ENCODE assay signal across 16 cellular contexts in genomic region chr14:32405856-32406255, GRCh38.
DNase-seq lines count a peak whose midpoint lies in the region; ATAC-seq and TF ChIP-seq lines count a peak whose summit lies in the region.
"Had no signal": no experiment of that assay in that cellular context is flagged by ENCODE, and none has a peak within 500 bp of the region (broad histone marks: within the 10 kb centered on the region; RNA-seq: fewer than 3 reads in every experiment).

No MANE protein-coding gene starts in this region.

- H3F3A ChIP-seq in PC-3 (ENCODE audit: low read length, unreplicated experiment), result no peaks in the 10 kb centered on the region

- TF ChIP-seq CTCF in heart right ventricle (IDR thresholded peaks at IDR 0.05), result no peak
- peak; percentile 21; the same call in 1 of the 2 replicates for TF ChIP-seq CTCF in PC-3 (conservative IDR thresholded peaks at IDR 0.05; ENCODE audit: low read depth, low read length)
- TF ChIP-seq CTCF in endodermal cell (conservative IDR thresholded peaks at IDR 0.05), result peak; percentile 56

- H3K4me3 Mint-ChIP-seq in endodermal cell, result no peak overlapping the region
- H3K4me3 Mint-ChIP-seq: CD4-positive, alpha-beta T cell had no signal

- H3K9me3 ChIP-seq in heart right ventricle (no peaks in the 10 kb centered on the region), PC-3 (ENCODE audit: low read length) (no peaks in the 10 kb centered on the region), endodermal cell (ENCODE audit: control insufficient read depth, low read length) (no peaks in the 10 kb centered on the region)
- H3K9me3 ChIP-seq: Peyer's patch had no signal

- ATAC-seq in heart right ventricle (no peak), Right ventricle myocardium superior (ENCODE audit: poor library complexity) (no peak), PC-3 (no peak; the same call in 1 of the 2 replicates), GM21360 (IDR thresholded peaks at IDR 0.05; ENCODE audit: unreplicated experiment) (no peak)

- H2AFZ ChIP-seq in PC-3 (ENCODE audit: low read length), result no peak overlapping the region

- H4K20me1 ChIP-seq in PC-3 (ENCODE audit: low read length), result no peaks in the 10 kb centered on the region

- H3K27me3 ChIP-seq in heart right ventricle (no peaks in the 10 kb centered on the region), PC-3 (ENCODE audit: low read length) (no peaks in the 10 kb centered on the region), endodermal cell (ENCODE audit: control insufficient read depth, insufficient read depth, low read length, poor library complexity, severe bottlenecking) (no peaks in the 10 kb centered on the region)
- H3K27me3 ChIP-seq: Peyer's patch had no signal

- CTCF ChIA-PET in PC-3 (lab: Charles Lee), result no interaction called here

- BruUV-seq in PC-3 (replicated peaks; lab: Mats Ljungman, UMichigan), result no TSS peak

- intact Hi-C loops in heart right ventricle (cut with DNase I) (no loop called here), Right ventricle myocardium superior (cut with DNase I) (no loop called here), PC-3 (cut with micrococcal nuclease) (no loop called here)

- H3K27me3 Mint-ChIP-seq in endodermal cell (ENCODE audit: insufficient read depth), result peaks cover 5% of the 10 kb centered on the region

- no peaks in the 10 kb centered on the region for H3K36me3 ChIP-seq in heart right ventricle
- H3K36me3 ChIP-seq in PC-3 (ENCODE audit: low read depth, low read length), result no peaks in the 10 kb centered on the region
- no peaks in the 10 kb centered on the region for H3K36me3 ChIP-seq in endodermal cell (ENCODE audit: control insufficient read depth, insufficient read depth, low read length)
- H3K36me3 ChIP-seq: Peyer's patch had no signal

- H3K9me2 ChIP-seq in PC-3 (replicated peaks; ENCODE audit: low read length), result no peaks in the 10 kb centered on the region

- no peak for DNase-seq in heart right ventricle
- no peak for DNase-seq in Right ventricle myocardium superior
- DNase-seq in PC-3, result no peak
- DNase-seq in endodermal cell, result no peak
- no peak for DNase-seq in hypothalamus (lab: John Stamatoyannopoulos, UW)
- DNase-seq in DMS53 treated with DMSO at 0.1 percent for 48 hours (lab: John Stamatoyannopoulos, UW; ENCODE audit: unreplicated experiment), result no peak
- DNase-seq in stimulated activated CD4-positive, alpha-beta T cell treated with anti-CD3 and anti-CD28 coated beads, Interleukin-2, amount 100 ng/mL, for 24 hours, result no peak
- DNase-seq: CD4-positive, alpha-beta T cell; H7; Karpas-422; NCI-H1105 treated with DMSO at 0.1 percent for 48 hours; NCI-H187 treated with DMSO at 0.1 percent for 48 hours; NCI-H2171 treated with DMSO at 0.1 percent for 48 hours; Peyer's patch; SIG-M5 had no signal

- no peaks in the 10 kb centered on the region for H3K9me3 Mint-ChIP-seq in endodermal cell
- H3K9me3 Mint-ChIP-seq: CD4-positive, alpha-beta T cell had no signal

- H3K79me2 ChIP-seq in PC-3 (ENCODE audit: low read length), result no peaks in the 10 kb centered on the region

- WGBS in heart right ventricle, 2 donors, result 83 to 85% methylated on average over 2 of the region's 2 CpGs
- WGBS in endodermal cell (ENCODE audit: insufficient coverage in 1 of 2, insufficient read length in 1 of 2), 2 experiments, result 83 to 92% methylated on average over 1 to 2 of the region's 2 CpGs

- no peaks in the 10 kb centered on the region for H3K36me3 Mint-ChIP-seq in endodermal cell (ENCODE audit: low read depth)

- no peak overlapping the region for H3K27ac Mint-ChIP-seq in endodermal cell
- H3K27ac Mint-ChIP-seq: CD4-positive, alpha-beta T cell had no signal

- H3K27ac ChIP-seq in heart right ventricle, result peak overlapping the region in 8 of 10 donors; percentile 11 to 67 (median 46)
- H3K27ac ChIP-seq in PC-3 (ENCODE audit: low read length), result no peak overlapping the region
- no peak overlapping the region for H3K27ac ChIP-seq in endodermal cell (ENCODE audit: low read depth, low read length)
- H3K27ac ChIP-seq: Peyer's patch had no signal

- H3K4me3 ChIP-seq in heart right ventricle (no peak overlapping the region), PC-3 (ENCODE audit: low read length) (no peak overlapping the region), endodermal cell (ENCODE audit: low read length) (no peak overlapping the region)
- H3K4me3 ChIP-seq: Peyer's patch had no signal

- no peak overlapping the region for H3K9ac ChIP-seq in PC-3 (ENCODE audit: low read length)
- H3K9ac ChIP-seq in endodermal cell (ENCODE audit: extremely low read depth, low read length, poor library complexity, severe bottlenecking), result no peak overlapping the region

- peaks cover 0 to 35% (median 9%) of the 10 kb centered on the region in 9 donors for H3K4me1 ChIP-seq in heart right ventricle
- peaks cover 14% of the 10 kb centered on the region for H3K4me1 ChIP-seq in PC-3 (ENCODE audit: insufficient read depth, low read length)
- no peaks in the 10 kb centered on the region for H3K4me1 ChIP-seq in endodermal cell (ENCODE audit: control insufficient read depth, insufficient read depth, low read length)
- H3K4me1 ChIP-seq: Peyer's patch had no signal

- POLR2A ChIA-PET in PC-3 (lab: Charles Lee; ENCODE audit: unreplicated experiment), result no interaction called here

- no peak overlapping the region for H3K4me2 ChIP-seq in PC-3 (ENCODE audit: low read length)

- peaks cover 5% of the 10 kb centered on the region for H3K4me1 Mint-ChIP-seq in endodermal cell

Comparison
In these comparisons a context has a peak if more than half of its experiments do, and no peak if none do; other contexts are left out.
1. H3K27ac ChIP-seq: peak in heart right ventricle (8 of 10); none in PC-3 (single experiment) and endodermal cell (single experiment).
2. CTCF ChIP-seq: peak in PC-3 (single experiment) and endodermal cell (single experiment); none in heart right ventricle (0 of 9).